ENCODE assay signal across 8 cellular contexts in genomic region chrX:66728818-66729271, GRCh38.
DNase-seq lines count a peak whose midpoint lies in the region; ATAC-seq and TF ChIP-seq lines count a peak whose summit lies in the region.

No MANE protein-coding gene starts in this region.

- ATAC-seq in GM18517 (IDR thresholded peaks at IDR 0.05; ENCODE audit: unreplicated experiment) (peak; percentile 69), HG03196 (IDR thresholded peaks at IDR 0.05; ENCODE audit: unreplicated experiment) (peak; percentile 46), Right ventricle myocardium superior (ENCODE audit: poor library complexity) (peak; percentile 68)

- H3K4me1 ChIP-seq in parathyroid adenoma: no peaks in the 10 kb centered on the region

- no peaks in the 10 kb centered on the region for H3K79me2 ChIP-seq in parathyroid adenoma

- H2AFZ ChIP-seq in parathyroid adenoma: no peak overlapping the region

- no peak overlapping the region for H3K27ac ChIP-seq in parathyroid adenoma

- no peaks in the 10 kb centered on the region for H3K27me3 ChIP-seq in parathyroid adenoma (ENCODE audit: control insufficient read depth, insufficient read depth, low read length)

- peak overlapping the region; percentile 40 for H3K4me2 ChIP-seq in parathyroid adenoma (ENCODE audit: low read length)

- H3K9me3 ChIP-seq in parathyroid adenoma (ENCODE audit: control insufficient read depth, low read length): no peaks in the 10 kb centered on the region

- no peaks in the 10 kb centered on the region for H3K36me3 ChIP-seq in parathyroid adenoma (ENCODE audit: control insufficient read depth, insufficient read depth, low read length)

- POLR2A ChIA-PET in AG04449 (lab: Yijun Ruan, JAX): interaction anchor here (0.7 kb wide), 1 partner anchor 130 kb away, joined by 3 read pairs; no protein-coding TSS in a partner anchor

- no peak for DNase-seq in AG04449 (ENCODE audit: low read depth, low spot score)
- peak; percentile 63 for DNase-seq in RPMI7951 (ENCODE audit: low read depth)
- DNase-seq in activated naive CD4-positive, alpha-beta T cell treated with anti-CD3 and anti-CD28 coated beads, Interleukin-2, amount 50 U/mL, for 16 hours: peak; percentile 51
- DNase-seq in Right ventricle myocardium superior: peak; percentile 40
- DNase-seq in ureter (ENCODE audit: low spot score): peak; percentile 54

- intact Hi-C loops in Right ventricle myocardium superior (cut with DNase I): no loop called here

- H3K4me3 ChIP-seq in AG04449 (ENCODE audit: low read depth, low read length): peak overlapping the region; percentile 70
- peak overlapping the region; percentile 60 for H3K4me3 ChIP-seq in parathyroid adenoma (ENCODE audit: low read depth, low read length)

- CTCF ChIA-PET in AG04449 (lab: Yijun Ruan, JAX): interaction anchor here (0.6 to 6.9 kb wide), 38 partner anchors 10 to 1153 kb away, joined by 3 to 156 read pairs (median 4); no protein-coding TSS in a partner anchor

- H3K9ac ChIP-seq in parathyroid adenoma: no peak overlapping the region

- TF ChIP-seq CTCF in AG04449 (IDR thresholded peaks at IDR 0.05; ENCODE audit: insufficient read depth, low read length, missing control alignments): peak; percentile 52
- TF ChIP-seq CTCF in parathyroid adenoma (IDR thresholded peaks at IDR 0.05): no peak
